ENCODE assay signal across 17 cellular contexts in the genomic region with DNA sequence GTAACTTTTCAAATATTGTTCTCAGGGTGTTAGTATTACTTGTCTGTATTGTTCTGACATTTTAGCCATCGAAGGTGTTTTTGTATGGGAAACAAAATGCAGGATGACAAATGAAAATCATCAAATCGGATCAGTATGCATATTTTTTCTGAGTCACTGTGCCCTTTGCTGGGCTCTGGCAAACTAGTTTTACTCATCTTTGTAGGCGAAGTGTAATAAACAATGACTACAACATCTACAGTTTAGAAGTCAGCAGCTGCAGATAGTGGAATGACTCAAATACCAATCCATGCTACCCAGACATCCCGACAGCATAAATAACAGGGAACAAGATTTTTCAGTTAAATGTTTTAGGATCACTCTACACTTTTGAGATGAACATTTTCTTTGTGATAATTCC.
DNase-seq lines count a peak whose midpoint lies in the region; ATAC-seq, FAIRE-seq and TF ChIP-seq lines count a peak whose summit lies in the region.
"Had no signal": no experiment of that assay in that cellular context is flagged by ENCODE, and none has a peak within 500 bp of the region (broad histone marks: within the 10 kb centered on the region; RNA-seq: fewer than 3 reads in every experiment).

No MANE protein-coding gene starts in this region.

- intact Hi-C loops in Calu3 (cut with micrococcal nuclease; ENCODE audit: unreplicated experiment): no loop called here

- TF ChIP-seq CTCF in bronchial epithelial cell (IDR thresholded peaks at IDR 0.05; ENCODE audit: insufficient read depth, low read length, severe bottlenecking) (no peak), Calu3 (IDR thresholded peaks at IDR 0.05; ENCODE audit: unreplicated experiment) (no peak)

- no peak for ATAC-seq in HG02678 (IDR thresholded peaks at IDR 0.05; ENCODE audit: unreplicated experiment)
- ATAC-seq: pancreas had no signal

- H2AK5ac ChIP-seq in mesendoderm (ENCODE audit: low read length): no peak overlapping the region

- H3K36me3 ChIP-seq in bronchial epithelial cell (ENCODE audit: control insufficient read depth, insufficient read depth, low read length) (no peaks in the 10 kb centered on the region), mesendoderm (ENCODE audit: control insufficient read depth, insufficient read depth, low read length) (no peaks in the 10 kb centered on the region)
- H3K36me3 ChIP-seq: BE2C, pancreas, uterus had no signal

- CTCF ChIA-PET in Calu3 (lab: Charles Lee): no interaction called here

- H3K56ac ChIP-seq in mesendoderm (ENCODE audit: low read length): no peak overlapping the region

- H3K27ac Mint-ChIP-seq in Calu3 (ENCODE audit: unreplicated experiment): no peak overlapping the region
- H3K27ac Mint-ChIP-seq: activated CD4-positive, alpha-beta memory T cell treated with anti-CD3 and anti-CD28 coated beads for 36 hours; mesothelial cell of epicardium had no signal

- H3K9me3 Mint-ChIP-seq in Calu3 (ENCODE audit: low read depth, unreplicated experiment): peaks cover 3% of the 10 kb centered on the region
- H3K9me3 Mint-ChIP-seq: mesothelial cell of epicardium had no signal

- no peak overlapping the region for H4K8ac ChIP-seq in mesendoderm (ENCODE audit: low read depth, low read length)

- H3K27ac ChIP-seq in mesendoderm (ENCODE audit: low read depth, low read length): no peak overlapping the region
- H3K27ac ChIP-seq: pancreas, uterus had no signal

- peaks cover 2% of the 10 kb centered on the region for H3K4me1 ChIP-seq in mesendoderm (ENCODE audit: control insufficient read depth, low read depth, low read length)
- H3K4me1 ChIP-seq: BE2C, pancreas, uterus had no signal

- no peak overlapping the region for H4K5ac ChIP-seq in mesendoderm (ENCODE audit: low read length)

- no peak overlapping the region for H3K23ac ChIP-seq in mesendoderm (ENCODE audit: low read length)

- H3K4me2 ChIP-seq in mesendoderm (ENCODE audit: low read length): no peak overlapping the region

- H2BK15ac ChIP-seq in mesendoderm (replicated peaks; ENCODE audit: low read depth): no peak overlapping the region

- no peak for FAIRE-seq in bronchial epithelial cell (lab: Jason Lieb, UNC)
- FAIRE-seq: H1, pancreas had no signal

- H2BK5ac ChIP-seq in mesendoderm (ENCODE audit: low read length): no peak overlapping the region

- no peak overlapping the region for H3K4ac ChIP-seq in mesendoderm (ENCODE audit: low read depth, low read length)

- H3K4me3 ChIP-seq in bronchial epithelial cell (ENCODE audit: low read depth, low read length): no peak overlapping the region
- H3K4me3 ChIP-seq in mesendoderm (ENCODE audit: low read length): no peak overlapping the region
- H3K4me3 ChIP-seq: pancreas, uterus had no signal

- no peaks in the 10 kb centered on the region for H3K4me1 Mint-ChIP-seq in Calu3 (ENCODE audit: low read depth, unreplicated experiment)
- H3K4me1 Mint-ChIP-seq: mesothelial cell of epicardium had no signal

- no peaks in the 10 kb centered on the region for H3K27me3 Mint-ChIP-seq in Calu3 (ENCODE audit: unreplicated experiment)
- H3K27me3 Mint-ChIP-seq: activated CD4-positive, alpha-beta memory T cell treated with anti-CD3 and anti-CD28 coated beads for 36 hours had no signal

- H3K79me1 ChIP-seq in mesendoderm (ENCODE audit: low read length): no peaks in the 10 kb centered on the region

- H3K27me3 ChIP-seq in bronchial epithelial cell (ENCODE audit: control insufficient read depth, insufficient read depth, low read length) (no peaks in the 10 kb centered on the region), mesendoderm (ENCODE audit: insufficient read depth, low read length, poor library complexity) (no peaks in the 10 kb centered on the region)
- H3K27me3 ChIP-seq: BE2C, pancreas, uterus had no signal

- DNase-seq in AG20443 (ENCODE audit: low spot score) (peak; percentile 44), M059J (ENCODE audit: low read depth) (peak; percentile 90), bronchial epithelial cell (ENCODE audit: low read depth) (peak; percentile 6), mesendoderm (peak; percentile 21), GF-D8 (lab: John Stamatoyannopoulos, UW) (no peak), Calu3 (no peak), DMS53 (lab: John Stamatoyannopoulos, UW) (no peak)
- DNase-seq: activated CD4-positive, alpha-beta memory T cell treated with anti-CD3 and anti-CD28 coated beads for 36 hours; activated effector memory CD4-positive, alpha-beta T cell treated with anti-CD3 and anti-CD28 coated beads, Interleukin-2, amount 50 U/mL, for 16 hours; BE2C; NCI-H1105 treated with DMSO at 0.1 percent for 48 hours; NCI-H524; pancreas; uterus had no signal

- BruUV-seq in Calu3 (replicated peaks; lab: Mats Ljungman, UMichigan): no TSS peak

- H3K9ac ChIP-seq in mesendoderm (ENCODE audit: low read length): no peak overlapping the region

- no peaks in the 10 kb centered on the region for H3K79me2 ChIP-seq in mesendoderm (ENCODE audit: control insufficient read depth, insufficient read depth, low read length)

- no CpG with 5 or more reads among the region's 4 CpGs for WGBS in mesendoderm (ENCODE audit: extremely low coverage, insufficient coverage, low lambda C conversion rate)

- H2BK120ac ChIP-seq in mesendoderm (ENCODE audit: low read depth, low read length): no peak overlapping the region

- no peaks in the 10 kb centered on the region for H3K36me3 Mint-ChIP-seq in Calu3 (ENCODE audit: insufficient read depth, unreplicated experiment)
- H3K36me3 Mint-ChIP-seq: activated CD4-positive, alpha-beta memory T cell treated with anti-CD3 and anti-CD28 coated beads for 36 hours; mesothelial cell of epicardium had no signal

- no peak overlapping the region for H3K4me3 Mint-ChIP-seq in Calu3 (ENCODE audit: low read depth, unreplicated experiment)
- H3K4me3 Mint-ChIP-seq: activated CD4-positive, alpha-beta memory T cell treated with anti-CD3 and anti-CD28 coated beads for 36 hours; mesothelial cell of epicardium had no signal

- no peak overlapping the region for H3K18ac ChIP-seq in mesendoderm (ENCODE audit: low read length)

Comparison
In these comparisons a context has a peak if more than half of its experiments do, and no peak if none do; other contexts are left out.
1. DNase-seq: peak in AG20443 (single experiment), M059J (single experiment), bronchial epithelial cell (single experiment) and mesendoderm (single experiment); none in GF-D8 (single experiment), Calu3 (single experiment) and DMS53 (single experiment).